ENCODE assay signal across 8 cellular contexts in genomic region chr6:68967549-68968300, GRCh38.
DNase-seq lines count a peak whose midpoint lies in the region; ATAC-seq and TF ChIP-seq lines count a peak whose summit lies in the region.

No MANE protein-coding gene starts in this region.

- POLR2A ChIA-PET in Panc1 (lab: Charles Lee): no interaction called here

- H3K9me3 ChIP-seq in Panc1 (ENCODE audit: control insufficient read depth, insufficient read depth, low read depth, low read length) (no peaks in the 10 kb centered on the region), prostate gland (no peaks in the 10 kb centered on the region)

- H3K27me3 ChIP-seq in Panc1 (ENCODE audit: control insufficient read depth, insufficient read depth, low read length): no peaks in the 10 kb centered on the region; the same call in none of the 2 replicates
- H3K27me3 ChIP-seq in prostate gland (replicated peaks; ENCODE audit: insufficient read depth): no peaks in the 10 kb centered on the region

- H3K27ac ChIP-seq in Panc1 (ENCODE audit: low read length) (no peak overlapping the region), prostate gland (no peak overlapping the region)

- intact Hi-C loops in Panc1 (cut with micrococcal nuclease; ENCODE audit: unreplicated experiment): loop anchor here (5.0 kb wide), 2 partner anchors 90 to 325 kb away; no protein-coding TSS in a partner anchor
- intact Hi-C loops in prostate gland (cut with DNase I): no loop called here
- intact Hi-C loops in posterior vena cava (cut with DNase I): no loop called here

- no peaks in the 10 kb centered on the region for H3K4me1 ChIP-seq in Panc1 (ENCODE audit: control insufficient read depth, insufficient read depth, low read length)
- no peaks in the 10 kb centered on the region for H3K4me1 ChIP-seq in prostate gland (replicated peaks)

- BruUV-seq in Panc1 (replicated peaks; lab: Mats Ljungman, UMichigan): no TSS peak

- CTCF ChIA-PET in Panc1 (lab: Charles Lee): interaction anchor here (0.6 to 0.9 kb wide), 3 partner anchors 9 to 496 kb away, joined by 3 to 8 read pairs (median 6); no protein-coding TSS in a partner anchor

- no peaks in the 10 kb centered on the region for H3K36me3 ChIP-seq in Panc1 (ENCODE audit: control insufficient read depth, insufficient read depth, low read length)
- no peaks in the 10 kb centered on the region for H3K36me3 ChIP-seq in prostate gland

- DNase-seq in ELF-1 (ENCODE audit: low read depth, low spot score) (peak; percentile 54), HT-29 (ENCODE audit: low spot score) (peak; percentile 70), Panc1 (ENCODE audit: low read depth, low spot score) (peak; percentile 52), glomerular visceral epithelial cell (ENCODE audit: extremely low spot score) (peak; percentile 63), prostate gland (ENCODE audit: low spot score) (peak; percentile 27), posterior vena cava (ENCODE audit: low spot score) (no peak)
- peak; percentile 21 for DNase-seq in activated T-helper 9 cell treated with anti-CD3 and anti-CD28 coated beads, Interleukin-2, amount 50 U/mL, for 16 hours (ENCODE audit: low read depth)

- ATAC-seq in GM21390 (IDR thresholded peaks at IDR 0.05; ENCODE audit: unreplicated experiment): peak; percentile 81
- ATAC-seq in Panc1: peak; percentile 60; the same call in 1 of the 2 replicates

- 51% methylated on average over 11 of the region's 11 CpGs for WGBS in prostate gland

- in situ Hi-C loops in Panc1 (cut with HindIII; ENCODE audit: low pct_unique_long_range_greater_than_20kb, low sequenced_read_pairs): no loop called here

- no peak overlapping the region for H3K4me3 ChIP-seq in Panc1 (ENCODE audit: low read depth in 2 of 2, low read length in 2 of 2)
- H3K4me3 ChIP-seq in prostate gland: no peak overlapping the region

- TF ChIP-seq POLR2A in prostate gland (IDR thresholded peaks at IDR 0.05): no peak

- TF ChIP-seq CTCF in Panc1 (IDR thresholded peaks at IDR 0.05): peak; percentile 96
- peak; percentile 39 to 90 (median 60) for TF ChIP-seq CTCF in prostate gland (IDR thresholded peaks at IDR 0.05)
